In the genomic region with DNA sequence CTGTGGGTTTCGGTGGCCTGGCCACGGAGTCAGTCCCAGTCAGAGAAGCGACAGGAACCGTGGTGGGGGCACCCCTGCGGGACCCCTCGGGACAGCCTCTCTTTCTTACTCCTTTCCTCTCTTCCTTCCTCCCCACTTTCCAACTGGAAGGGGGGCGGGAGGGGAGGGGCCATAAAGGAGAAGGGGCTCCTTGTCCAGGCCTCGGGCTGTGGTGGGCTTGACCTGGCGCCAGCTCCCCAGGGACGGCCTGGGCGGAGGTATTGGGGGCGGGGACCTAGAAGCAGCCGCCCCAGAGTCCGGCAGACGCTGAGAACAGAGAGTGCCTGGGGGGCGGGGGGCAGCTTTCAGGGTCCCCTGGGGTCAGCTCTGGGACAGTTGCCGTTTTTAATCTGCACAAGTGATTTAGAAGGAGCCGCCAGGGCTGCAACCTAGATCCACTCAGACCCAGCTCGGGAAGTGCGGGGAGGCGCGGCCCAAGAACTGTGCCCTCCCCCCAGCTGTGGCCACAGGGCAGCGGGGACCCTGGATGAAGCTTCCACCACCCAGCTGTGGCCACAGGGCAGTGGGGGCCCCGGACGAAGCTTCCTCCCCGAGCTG, we compare ENCODE assay signal across 10 cellular contexts. TPM values are rescaled to one million over a fixed set of nuclear protein-coding genes. Genes with fewer than 3 reads are reported as not detected.
DNase-seq lines count a peak whose midpoint lies in the region; ATAC-seq and TF ChIP-seq lines count a peak whose summit lies in the region.
"Had no signal": no experiment of that assay in that cellular context is flagged by ENCODE, and none has a peak within 500 bp of the region (broad histone marks: within the 10 kb centered on the region; RNA-seq: fewer than 3 reads in every experiment).

No MANE protein-coding gene starts in this region.

- H3K4me1 ChIP-seq in neural progenitor cell: peaks cover 40% of the 10 kb centered on the region

- peak; percentile 40 for ATAC-seq in Right ventricle myocardium inferior
- no peak for ATAC-seq in HG03097 (IDR thresholded peaks at IDR 0.05; ENCODE audit: low FRiP score, unreplicated experiment)

- H3K79me2 ChIP-seq in neural progenitor cell (ENCODE audit: low read depth): no peaks in the 10 kb centered on the region

- H3K4me3 Mint-ChIP-seq in neural progenitor cell: no peak overlapping the region

- peaks cover 7% of the 10 kb centered on the region for H3K9me3 Mint-ChIP-seq in neural progenitor cell

- H2AFZ ChIP-seq in neural progenitor cell (replicated peaks): no peak overlapping the region

- H3K9ac ChIP-seq in neural progenitor cell: no peak overlapping the region

- H3K4me1 Mint-ChIP-seq in neural progenitor cell: peaks cover 33% of the 10 kb centered on the region

- H3K36me3 Mint-ChIP-seq in neural progenitor cell: no peaks in the 10 kb centered on the region

- H3K27me3 Mint-ChIP-seq in neural progenitor cell (ENCODE audit: insufficient read depth, low read depth): peaks cover 4% of the 10 kb centered on the region

- peaks cover 31% of the 10 kb centered on the region for H3F3A ChIP-seq in neural progenitor cell (ENCODE audit: low read depth)

- no peak for DNase-seq in Right ventricle myocardium inferior (ENCODE audit: missing footprints)
- DNase-seq in cardiac septum (ENCODE audit: low spot score): no peak
- DNase-seq in fibroblast of villous mesenchyme (ENCODE audit: low read depth): no peak
- peak; percentile 47 for DNase-seq in neural progenitor cell (ENCODE audit: low spot score)
- no peak for DNase-seq in SKM-1 (lab: John Stamatoyannopoulos, UW; ENCODE audit: unreplicated experiment)
- DNase-seq in stimulated activated CD4-positive, alpha-beta T cell treated with anti-CD3 and anti-CD28 coated beads, Interleukin-2, amount 100 ng/mL, for 24 hours: no peak
- no peak for DNase-seq in SIG-M5 (lab: John Stamatoyannopoulos, UW)
- DNase-seq: NCI-H345 had no signal

- no peak overlapping the region for H3K27ac Mint-ChIP-seq in neural progenitor cell

- no peaks in the 10 kb centered on the region for H3K9me3 ChIP-seq in neural progenitor cell (ENCODE audit: low read depth)

- H3K36me3 ChIP-seq in neural progenitor cell: no peaks in the 10 kb centered on the region

- H3K4me3 ChIP-seq in fibroblast of villous mesenchyme (ENCODE audit: low read depth, low read length): peak overlapping the region; percentile 3
- H3K4me3 ChIP-seq in neural progenitor cell: no peak overlapping the region

- no peaks in the 10 kb centered on the region for H3K27me3 ChIP-seq in neural progenitor cell

- TF ChIP-seq CTCF in fibroblast of villous mesenchyme (IDR thresholded peaks at IDR 0.05; ENCODE audit: insufficient read depth, low read depth, low read length) (no peak), neural progenitor cell (IDR thresholded peaks at IDR 0.05) (no peak)

- H4K20me1 ChIP-seq in neural progenitor cell (ENCODE audit: low read depth): no peaks in the 10 kb centered on the region

- no peak overlapping the region for H3K27ac ChIP-seq in neural progenitor cell

- H3K4me2 ChIP-seq in neural progenitor cell: peak overlapping the region; percentile 50

- intact Hi-C loops in Right ventricle myocardium inferior (cut with DNase I) (loop anchor here (10.0 kb wide), 1 partner anchor 200 kb away; no protein-coding TSS in a partner anchor), cardiac septum (cut with DNase I) (no loop called here)

RNA-seq across cellular contexts. Expression of a gene that starts 6.4 kb away (rescaled TPM):
- not detected for total RNA-seq in Right ventricle myocardium inferior
- total RNA-seq in cardiac septum: not detected
- not detected in 2 replicates for total RNA-seq in fibroblast of villous mesenchyme
- not detected in 2 replicates for total RNA-seq in neural progenitor cell (ENCODE audit: low replicate concordance)
- total RNA-seq: A673 had no signal

RNA-seq across cellular contexts. Expression of a gene that starts 10.2 kb away (rescaled TPM):
- 78.0 TPM for total RNA-seq in Right ventricle myocardium inferior
- total RNA-seq in cardiac septum: 72.0 TPM
- 103 and 115 TPM in 2 replicates for total RNA-seq in fibroblast of villous mesenchyme
- total RNA-seq in neural progenitor cell (ENCODE audit: low replicate concordance): 66.6 and 80.1 TPM in 2 replicates

RNA-seq across cellular contexts. Expression of a gene that starts 23.8 kb away (rescaled TPM):
- total RNA-seq in Right ventricle myocardium inferior (13.8 TPM), cardiac septum (17.4 TPM), fibroblast of villous mesenchyme (13.8 and 21.3 TPM in 2 replicates), neural progenitor cell (ENCODE audit: low replicate concordance) (8.1 and 13.9 TPM in 2 replicates)

RNA-seq across cellular contexts. Expression of a gene that starts 40.1 kb away (rescaled TPM):
- 41.4 TPM for total RNA-seq in Right ventricle myocardium inferior
- total RNA-seq in cardiac septum: 36.1 TPM
- total RNA-seq in fibroblast of villous mesenchyme: 51.2 and 61.7 TPM in 2 replicates
- 17.2 and 37.9 TPM in 2 replicates for total RNA-seq in neural progenitor cell (ENCODE audit: low replicate concordance)
